In genomic region chr14:54837508-54838149, GRCh38 we compare ENCODE assay signal across 1 cellular context.
TF ChIP-seq lines count a peak whose summit lies in the region.

No MANE protein-coding gene starts in this region.

TF ChIP-seq in HepG2, 621 proteins besides CTCF, POLR2A, EP300 and RAD21 (continued from another document and continues in another):
- TF ChIP-seq CREM (IDR thresholded peaks at IDR 0.05) (peak; percentile 87), CREM (CRISPR knock-in tag; IDR thresholded peaks at IDR 0.05) (no peak), ZNF136 (CRISPR knock-in tag; IDR thresholded peaks at IDR 0.05; ENCODE audit: low read depth) (no peak), MLX (CRISPR knock-in tag; IDR thresholded peaks at IDR 0.05) (peak; percentile 48; the same call in 1 of the 2 replicates), GABPB1 (CRISPR knock-in tag; IDR thresholded peaks at IDR 0.05) (no peak), CHCHD3 (CRISPR knock-in tag; IDR thresholded peaks at IDR 0.05) (no peak), SKI (IDR thresholded peaks at IDR 0.05; ENCODE audit: partially characterized antibody) (peak; percentile 35), TEAD3 (CRISPR knock-in tag; optimal IDR thresholded peaks at IDR 0.05; ENCODE audit: borderline replicate concordance) (peak; percentile 85), GATAD2A (CRISPR knock-in tag; IDR thresholded peaks at IDR 0.05) (peak; percentile 96), FOSL2 (CRISPR knock-in tag; IDR thresholded peaks at IDR 0.05) (peak; percentile 76), HDAC1 (CRISPR knock-in tag; IDR thresholded peaks at IDR 0.05) (peak; percentile 83), TP53 (CRISPR knock-in tag; conservative IDR thresholded peaks at IDR 0.05) (no peak), ZBTB37 (CRISPR knock-in tag; IDR thresholded peaks at IDR 0.05) (no peak), ZBTB21 (CRISPR knock-in tag; IDR thresholded peaks at IDR 0.05) (peak; percentile 41; the same call in 1 of the 2 replicates), ZNF234 (CRISPR knock-in tag; conservative IDR thresholded peaks at IDR 0.05) (no peak), ZFP41 (CRISPR knock-in tag; IDR thresholded peaks at IDR 0.05; ENCODE audit: borderline replicate concordance) (no peak), KDM5A (IDR thresholded peaks at IDR 0.05; ENCODE audit: borderline replicate concordance, low read length) (0 out of 2 replicates have a peak, but pooled peaks have one; percentile 31), ZNF558 (CRISPR knock-in tag; IDR thresholded peaks at IDR 0.05; ENCODE audit: borderline replicate concordance) (no peak), ASH2L (IDR thresholded peaks at IDR 0.05; ENCODE audit: insufficient read length, low read depth, low read length) (peak; percentile 81), ZNF775 (CRISPR knock-in tag; IDR thresholded peaks at IDR 0.05; ENCODE audit: borderline replicate concordance) (no peak), RCOR2 (CRISPR knock-in tag; IDR thresholded peaks at IDR 0.05) (peak; percentile 93), SNAPC2 (CRISPR knock-in tag; IDR thresholded peaks at IDR 0.05) (peak; percentile 92), TGIF2 (CRISPR knock-in tag; IDR thresholded peaks at IDR 0.05) (peak; percentile 42; the same call in 1 of the 2 replicates), ZFYVE20 (CRISPR knock-in tag; IDR thresholded peaks at IDR 0.05; ENCODE audit: borderline replicate concordance, low read depth) (no peak), ATRX (CRISPR knock-in tag; IDR thresholded peaks at IDR 0.05; ENCODE audit: borderline replicate concordance) (no peak), ZNF18 (CRISPR knock-in tag; IDR thresholded peaks at IDR 0.05; ENCODE audit: insufficient replicate concordance) (peak; percentile 65)
- TF ChIP-seq, protein P1, sequence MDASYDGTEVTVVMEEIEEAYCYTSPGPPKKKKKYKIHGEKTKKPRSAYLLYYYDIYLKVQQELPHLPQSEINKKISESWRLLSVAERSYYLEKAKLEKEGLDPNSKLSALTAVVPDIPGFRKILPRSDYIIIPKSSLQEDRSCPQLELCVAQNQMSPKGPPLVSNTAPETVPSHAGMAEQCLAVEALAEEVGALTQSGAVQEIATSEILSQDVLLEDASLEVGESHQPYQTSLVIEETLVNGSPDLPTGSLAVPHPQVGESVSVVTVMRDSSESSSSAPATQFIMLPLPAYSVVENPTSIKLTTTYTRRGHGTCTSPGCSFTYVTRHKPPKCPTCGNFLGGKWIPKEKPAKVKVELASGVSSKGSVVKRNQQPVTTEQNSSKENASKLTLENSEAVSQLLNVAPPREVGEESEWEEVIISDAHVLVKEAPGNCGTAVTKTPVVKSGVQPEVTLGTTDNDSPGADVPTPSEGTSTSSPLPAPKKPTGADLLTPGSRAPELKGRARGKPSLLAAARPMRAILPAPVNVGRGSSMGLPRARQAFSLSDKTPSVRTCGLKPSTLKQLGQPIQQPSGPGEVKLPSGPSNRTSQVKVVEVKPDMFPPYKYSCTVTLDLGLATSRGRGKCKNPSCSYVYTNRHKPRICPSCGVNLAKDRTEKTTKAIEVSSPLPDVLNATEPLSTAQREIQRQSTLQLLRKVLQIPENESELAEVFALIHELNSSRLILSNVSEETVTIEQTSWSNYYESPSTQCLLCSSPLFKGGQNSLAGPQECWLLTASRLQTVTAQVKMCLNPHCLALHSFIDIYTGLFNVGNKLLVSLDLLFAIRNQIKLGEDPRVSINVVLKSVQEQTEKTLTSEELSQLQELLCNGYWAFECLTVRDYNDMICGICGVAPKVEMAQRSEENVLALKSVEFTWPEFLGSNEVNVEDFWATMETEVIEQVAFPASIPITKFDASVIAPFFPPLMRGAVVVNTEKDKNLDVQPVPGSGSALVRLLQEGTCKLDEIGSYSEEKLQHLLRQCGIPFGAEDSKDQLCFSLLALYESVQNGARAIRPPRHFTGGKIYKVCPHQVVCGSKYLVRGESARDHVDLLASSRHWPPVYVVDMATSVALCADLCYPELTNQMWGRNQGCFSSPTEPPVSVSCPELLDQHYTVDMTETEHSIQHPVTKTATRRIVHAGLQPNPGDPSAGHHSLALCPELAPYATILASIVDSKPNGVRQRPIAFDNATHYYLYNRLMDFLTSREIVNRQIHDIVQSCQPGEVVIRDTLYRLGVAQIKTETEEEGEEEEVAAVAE (CRISPR knock-in tag; IDR thresholded peaks at IDR 0.05; ENCODE audit: borderline replicate concordance), result peak; percentile 50; the same call in 1 of the 2 replicates
- TF ChIP-seq, protein P2, sequence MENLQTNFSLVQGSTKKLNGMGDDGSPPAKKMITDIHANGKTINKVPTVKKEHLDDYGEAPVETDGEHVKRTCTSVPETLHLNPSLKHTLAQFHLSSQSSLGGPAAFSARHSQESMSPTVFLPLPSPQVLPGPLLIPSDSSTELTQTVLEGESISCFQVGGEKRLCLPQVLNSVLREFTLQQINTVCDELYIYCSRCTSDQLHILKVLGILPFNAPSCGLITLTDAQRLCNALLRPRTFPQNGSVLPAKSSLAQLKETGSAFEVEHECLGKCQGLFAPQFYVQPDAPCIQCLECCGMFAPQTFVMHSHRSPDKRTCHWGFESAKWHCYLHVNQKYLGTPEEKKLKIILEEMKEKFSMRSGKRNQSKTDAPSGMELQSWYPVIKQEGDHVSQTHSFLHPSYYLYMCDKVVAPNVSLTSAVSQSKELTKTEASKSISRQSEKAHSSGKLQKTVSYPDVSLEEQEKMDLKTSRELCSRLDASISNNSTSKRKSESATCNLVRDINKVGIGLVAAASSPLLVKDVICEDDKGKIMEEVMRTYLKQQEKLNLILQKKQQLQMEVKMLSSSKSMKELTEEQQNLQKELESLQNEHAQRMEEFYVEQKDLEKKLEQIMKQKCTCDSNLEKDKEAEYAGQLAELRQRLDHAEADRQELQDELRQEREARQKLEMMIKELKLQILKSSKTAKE (CRISPR knock-in tag; IDR thresholded peaks at IDR 0.05; ENCODE audit: borderline replicate concordance), result 0 out of 2 replicates have a peak, but pooled peaks have one; percentile 41
- TF ChIP-seq, protein P3, sequence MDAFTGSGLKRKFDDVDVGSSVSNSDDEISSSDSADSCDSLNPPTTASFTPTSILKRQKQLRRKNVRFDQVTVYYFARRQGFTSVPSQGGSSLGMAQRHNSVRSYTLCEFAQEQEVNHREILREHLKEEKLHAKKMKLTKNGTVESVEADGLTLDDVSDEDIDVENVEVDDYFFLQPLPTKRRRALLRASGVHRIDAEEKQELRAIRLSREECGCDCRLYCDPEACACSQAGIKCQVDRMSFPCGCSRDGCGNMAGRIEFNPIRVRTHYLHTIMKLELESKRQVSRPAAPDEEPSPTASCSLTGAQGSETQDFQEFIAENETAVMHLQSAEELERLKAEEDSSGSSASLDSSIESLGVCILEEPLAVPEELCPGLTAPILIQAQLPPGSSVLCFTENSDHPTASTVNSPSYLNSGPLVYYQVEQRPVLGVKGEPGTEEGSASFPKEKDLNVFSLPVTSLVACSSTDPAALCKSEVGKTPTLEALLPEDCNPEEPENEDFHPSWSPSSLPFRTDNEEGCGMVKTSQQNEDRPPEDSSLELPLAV (CRISPR knock-in tag; conservative IDR thresholded peaks at IDR 0.05; ENCODE audit: low read depth), result no peak
- TF ChIP-seq, protein P4, sequence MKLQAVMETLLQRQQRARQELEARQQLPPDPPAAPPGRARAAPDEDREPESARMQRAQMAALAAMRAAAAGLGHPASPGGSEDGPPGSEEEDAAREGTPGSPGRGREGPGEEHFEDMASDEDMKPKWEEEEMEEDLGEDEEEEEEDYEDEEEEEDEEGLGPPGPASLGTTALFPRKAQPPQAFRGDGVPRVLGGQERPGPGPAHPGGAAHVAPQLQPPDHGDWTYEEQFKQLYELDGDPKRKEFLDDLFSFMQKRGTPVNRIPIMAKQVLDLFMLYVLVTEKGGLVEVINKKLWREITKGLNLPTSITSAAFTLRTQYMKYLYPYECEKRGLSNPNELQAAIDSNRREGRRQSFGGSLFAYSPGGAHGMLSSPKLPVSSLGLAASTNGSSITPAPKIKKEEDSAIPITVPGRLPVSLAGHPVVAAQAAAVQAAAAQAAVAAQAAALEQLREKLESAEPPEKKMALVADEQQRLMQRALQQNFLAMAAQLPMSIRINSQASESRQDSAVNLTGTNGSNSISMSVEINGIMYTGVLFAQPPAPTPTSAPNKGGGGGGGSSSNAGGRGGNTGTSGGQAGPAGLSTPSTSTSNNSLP (IDR thresholded peaks at IDR 0.05; ENCODE audit: low read depth, low read length), result peak; percentile 47
- TF ChIP-seq, protein P5, sequence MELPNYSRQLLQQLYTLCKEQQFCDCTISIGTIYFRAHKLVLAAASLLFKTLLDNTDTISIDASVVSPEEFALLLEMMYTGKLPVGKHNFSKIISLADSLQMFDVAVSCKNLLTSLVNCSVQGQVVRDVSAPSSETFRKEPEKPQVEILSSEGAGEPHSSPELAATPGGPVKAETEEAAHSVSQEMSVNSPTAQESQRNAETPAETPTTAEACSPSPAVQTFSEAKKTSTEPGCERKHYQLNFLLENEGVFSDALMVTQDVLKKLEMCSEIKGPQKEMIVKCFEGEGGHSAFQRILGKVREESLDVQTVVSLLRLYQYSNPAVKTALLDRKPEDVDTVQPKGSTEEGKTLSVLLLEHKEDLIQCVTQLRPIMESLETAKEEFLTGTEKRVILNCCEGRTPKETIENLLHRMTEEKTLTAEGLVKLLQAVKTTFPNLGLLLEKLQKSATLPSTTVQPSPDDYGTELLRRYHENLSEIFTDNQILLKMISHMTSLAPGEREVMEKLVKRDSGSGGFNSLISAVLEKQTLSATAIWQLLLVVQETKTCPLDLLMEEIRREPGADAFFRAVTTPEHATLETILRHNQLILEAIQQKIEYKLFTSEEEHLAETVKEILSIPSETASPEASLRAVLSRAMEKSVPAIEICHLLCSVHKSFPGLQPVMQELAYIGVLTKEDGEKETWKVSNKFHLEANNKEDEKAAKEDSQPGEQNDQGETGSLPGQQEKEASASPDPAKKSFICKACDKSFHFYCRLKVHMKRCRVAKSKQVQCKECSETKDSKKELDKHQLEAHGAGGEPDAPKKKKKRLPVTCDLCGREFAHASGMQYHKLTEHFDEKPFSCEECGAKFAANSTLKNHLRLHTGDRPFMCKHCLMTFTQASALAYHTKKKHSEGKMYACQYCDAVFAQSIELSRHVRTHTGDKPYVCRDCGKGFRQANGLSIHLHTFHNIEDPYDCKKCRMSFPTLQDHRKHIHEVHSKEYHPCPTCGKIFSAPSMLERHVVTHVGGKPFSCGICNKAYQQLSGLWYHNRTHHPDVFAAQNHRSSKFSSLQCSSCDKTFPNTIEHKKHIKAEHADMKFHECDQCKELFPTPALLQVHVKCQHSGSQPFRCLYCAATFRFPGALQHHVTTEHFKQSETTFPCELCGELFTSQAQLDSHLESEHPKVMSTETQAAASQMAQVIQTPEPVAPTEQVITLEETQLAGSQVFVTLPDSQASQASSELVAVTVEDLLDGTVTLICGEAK (IDR thresholded peaks at IDR 0.05), result no peak
- TF ChIP-seq, protein P5 (CRISPR knock-in tag; IDR thresholded peaks at IDR 0.05), result peak; percentile 76; the same call in 1 of the 2 replicates
